ENCODE assay signal across 1 cellular context in the genomic region with DNA sequence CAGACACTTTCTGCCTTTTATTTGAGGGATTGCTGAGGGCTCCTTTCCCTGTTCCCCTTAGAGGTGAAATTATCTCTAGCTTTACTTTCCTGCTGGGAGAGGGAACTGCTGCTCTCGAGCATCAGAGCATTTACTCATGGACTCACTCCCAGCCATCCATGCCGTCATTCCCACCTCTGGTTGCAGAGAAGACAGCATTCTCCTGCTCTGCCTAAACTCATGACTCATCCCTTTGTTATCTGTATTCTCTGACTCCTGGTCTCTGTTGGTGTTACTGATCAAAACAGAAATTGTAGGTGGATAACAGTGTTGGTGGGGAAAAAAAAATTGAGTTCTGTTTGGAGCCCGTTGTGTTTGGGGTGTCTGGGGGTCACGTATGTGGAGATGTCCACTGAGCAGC.
TF ChIP-seq lines count a peak whose summit lies in the region.

No MANE protein-coding gene starts in this region.

TF ChIP-seq in GM23338, 12 proteins besides CTCF, POLR2A, EP300 and RAD21 (continued from another document):
- TF ChIP-seq, protein P1, sequence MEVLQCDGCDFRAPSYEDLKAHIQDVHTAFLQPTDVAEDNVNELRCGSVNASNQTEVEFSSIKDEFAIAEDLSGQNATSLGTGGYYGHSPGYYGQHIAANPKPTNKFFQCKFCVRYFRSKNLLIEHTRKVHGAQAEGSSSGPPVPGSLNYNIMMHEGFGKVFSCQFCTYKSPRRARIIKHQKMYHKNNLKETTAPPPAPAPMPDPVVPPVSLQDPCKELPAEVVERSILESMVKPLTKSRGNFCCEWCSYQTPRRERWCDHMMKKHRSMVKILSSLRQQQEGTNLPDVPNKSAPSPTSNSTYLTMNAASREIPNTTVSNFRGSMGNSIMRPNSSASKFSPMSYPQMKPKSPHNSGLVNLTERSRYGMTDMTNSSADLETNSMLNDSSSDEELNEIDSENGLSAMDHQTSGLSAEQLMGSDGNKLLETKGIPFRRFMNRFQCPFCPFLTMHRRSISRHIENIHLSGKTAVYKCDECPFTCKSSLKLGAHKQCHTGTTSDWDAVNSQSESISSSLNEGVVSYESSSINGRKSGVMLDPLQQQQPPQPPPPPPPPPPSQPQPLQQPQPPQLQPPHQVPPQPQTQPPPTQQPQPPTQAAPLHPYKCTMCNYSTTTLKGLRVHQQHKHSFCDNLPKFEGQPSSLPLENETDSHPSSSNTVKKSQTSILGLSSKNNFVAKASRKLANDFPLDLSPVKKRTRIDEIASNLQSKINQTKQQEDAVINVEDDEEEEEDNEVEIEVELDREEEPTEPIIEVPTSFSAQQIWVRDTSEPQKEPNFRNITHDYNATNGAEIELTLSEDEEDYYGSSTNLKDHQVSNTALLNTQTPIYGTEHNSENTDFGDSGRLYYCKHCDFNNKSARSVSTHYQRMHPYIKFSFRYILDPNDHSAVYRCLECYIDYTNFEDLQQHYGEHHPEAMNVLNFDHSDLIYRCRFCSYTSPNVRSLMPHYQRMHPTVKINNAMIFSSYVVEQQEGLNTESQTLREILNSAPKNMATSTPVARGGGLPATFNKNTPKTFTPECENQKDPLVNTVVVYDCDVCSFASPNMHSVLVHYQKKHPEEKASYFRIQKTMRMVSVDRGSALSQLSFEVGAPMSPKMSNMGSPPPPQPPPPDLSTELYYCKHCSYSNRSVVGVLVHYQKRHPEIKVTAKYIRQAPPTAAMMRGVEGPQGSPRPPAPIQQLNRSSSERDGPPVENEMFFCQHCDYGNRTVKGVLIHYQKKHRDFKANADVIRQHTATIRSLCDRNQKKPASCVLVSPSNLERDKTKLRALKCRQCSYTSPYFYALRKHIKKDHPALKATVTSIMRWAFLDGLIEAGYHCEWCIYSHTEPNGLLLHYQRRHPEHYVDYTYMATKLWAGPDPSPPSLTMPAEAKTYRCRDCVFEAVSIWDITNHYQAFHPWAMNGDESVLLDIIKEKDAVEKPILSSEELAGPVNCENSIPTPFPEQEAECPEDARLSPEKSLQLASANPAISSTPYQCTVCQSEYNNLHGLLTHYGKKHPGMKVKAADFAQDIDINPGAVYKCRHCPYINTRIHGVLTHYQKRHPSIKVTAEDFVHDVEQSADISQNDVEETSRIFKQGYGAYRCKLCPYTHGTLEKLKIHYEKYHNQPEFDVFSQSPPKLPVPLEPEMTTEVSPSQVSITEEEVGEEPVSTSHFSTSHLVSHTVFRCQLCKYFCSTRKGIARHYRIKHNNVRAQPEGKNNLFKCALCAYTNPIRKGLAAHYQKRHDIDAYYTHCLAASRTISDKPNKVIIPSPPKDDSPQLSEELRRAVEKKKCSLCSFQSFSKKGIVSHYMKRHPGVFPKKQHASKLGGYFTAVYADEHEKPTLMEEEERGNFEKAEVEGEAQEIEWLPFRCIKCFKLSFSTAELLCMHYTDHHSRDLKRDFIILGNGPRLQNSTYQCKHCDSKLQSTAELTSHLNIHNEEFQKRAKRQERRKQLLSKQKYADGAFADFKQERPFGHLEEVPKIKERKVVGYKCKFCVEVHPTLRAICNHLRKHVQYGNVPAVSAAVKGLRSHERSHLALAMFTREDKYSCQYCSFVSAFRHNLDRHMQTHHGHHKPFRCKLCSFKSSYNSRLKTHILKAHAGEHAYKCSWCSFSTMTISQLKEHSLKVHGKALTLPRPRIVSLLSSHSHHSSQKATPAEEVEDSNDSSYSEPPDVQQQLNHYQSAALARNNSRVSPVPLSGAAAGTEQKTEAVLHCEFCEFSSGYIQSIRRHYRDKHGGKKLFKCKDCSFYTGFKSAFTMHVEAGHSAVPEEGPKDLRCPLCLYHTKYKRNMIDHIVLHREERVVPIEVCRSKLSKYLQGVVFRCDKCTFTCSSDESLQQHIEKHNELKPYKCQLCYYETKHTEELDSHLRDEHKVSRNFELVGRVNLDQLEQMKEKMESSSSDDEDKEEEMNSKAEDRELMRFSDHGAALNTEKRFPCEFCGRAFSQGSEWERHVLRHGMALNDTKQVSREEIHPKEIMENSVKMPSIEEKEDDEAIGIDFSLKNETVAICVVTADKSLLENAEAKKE (CRISPR knock-in tag; IDR thresholded peaks at IDR 0.05), result peak; percentile 50; the same call in 1 of the 2 replicates
- TF ChIP-seq EZH2 (IDR thresholded peaks at IDR 0.05; ENCODE audit: low read depth, unreplicated experiment) (no peak), NANOG (IDR thresholded peaks at IDR 0.05; ENCODE audit: borderline replicate concordance) (no peak), EZH2phosphoT487 (IDR thresholded peaks at IDR 0.05; ENCODE audit: unreplicated experiment) (no peak)
